In genomic region chr10:1048349-1048731, GRCh38 we compare ENCODE assay signal across 9 cellular contexts. TPM values are rescaled to one million over a fixed set of nuclear protein-coding genes. Genes with fewer than 3 reads are reported as not detected.
A peak's percentile ranks its signal among the peaks of the same experiment; 100 is the strongest.
DNase-seq lines count a peak whose midpoint lies in the region; ATAC-seq and TF ChIP-seq lines count a peak whose summit lies in the region.
"Had no signal": no experiment of that assay in that cellular context is flagged by ENCODE, and none has a peak within 500 bp of the region (broad histone marks: within the 10 kb centered on the region; RNA-seq: fewer than 3 reads in every experiment).

No MANE protein-coding gene starts in this region.

- ATAC-seq in HG03354 (IDR thresholded peaks at IDR 0.05; ENCODE audit: poor library complexity, severe bottlenecking, unreplicated experiment) = peak; percentile 0
- ATAC-seq in activated naive CD4-positive, alpha-beta T cell treated with anti-CD3 and anti-CD28 coated beads, Interleukin-2, amount 50 U/mL, for 72 hours = peak in 1 of 2 donors; percentile 30
- peak; percentile 4 for ATAC-seq in left cardiac atrium
- no peak for ATAC-seq in GM18867 (IDR thresholded peaks at IDR 0.05; ENCODE audit: unreplicated experiment)

- H3K9me3 Mint-ChIP-seq in activated naive CD4-positive, alpha-beta T cell treated with anti-CD3 and anti-CD28 coated beads, Interleukin-2, amount 50 U/mL, for 72 hours = no peaks in the 10 kb centered on the region

- H3K4me3 ChIP-seq in retinal pigment epithelial cell (ENCODE audit: low read length) = peak overlapping the region; percentile 61

- intact Hi-C loops in left cardiac atrium (cut with DNase I) = no loop called here

- H3K36me3 Mint-ChIP-seq in activated naive CD4-positive, alpha-beta T cell treated with anti-CD3 and anti-CD28 coated beads, Interleukin-2, amount 50 U/mL, for 72 hours = peaks cover 22 to 36% of the 10 kb centered on the region in 2 donors

- peak overlapping the region; percentile 91 to 99 for H3K27ac Mint-ChIP-seq in activated naive CD4-positive, alpha-beta T cell treated with anti-CD3 and anti-CD28 coated beads, Interleukin-2, amount 50 U/mL, for 72 hours

- no peak for TF ChIP-seq CTCF in retinal pigment epithelial cell (conservative IDR thresholded peaks at IDR 0.05; ENCODE audit: low read depth, low read length)

- DNase-seq in GDM1 (lab: John Stamatoyannopoulos, UW) (peak; percentile 22), left cardiac atrium (peak; percentile 53), retinal pigment epithelial cell (ENCODE audit: low read depth) (no peak), amniotic stem cell (lab: John Stamatoyannopoulos, UW) (no peak), SHP77 (lab: John Stamatoyannopoulos, UW) (no peak)
- DNase-seq in activated naive CD4-positive, alpha-beta T cell treated with anti-CD3 and anti-CD28 coated beads, Interleukin-2, amount 50 U/mL, for 72 hours (ENCODE audit: low spot score in 2 of 2) = no peak

RNA-seq across cellular contexts. Expression of gene IDI1, which starts 0.6 kb away (rescaled TPM):
- 10 to 100 TPM; 52.6 to 81.1 TPM for total RNA-seq in activated naive CD4-positive, alpha-beta T cell treated with anti-CD3 and anti-CD28 coated beads, Interleukin-2, amount 50 U/mL, for 72 hours
- 10 to 100 TPM; 18.4 to 29.8 TPM for total RNA-seq in left cardiac atrium

RNA-seq across cellular contexts. Expression of gene WDR37, which starts 7.8 kb away (rescaled TPM):
- total RNA-seq in activated naive CD4-positive, alpha-beta T cell treated with anti-CD3 and anti-CD28 coated beads, Interleukin-2, amount 50 U/mL, for 72 hours = 10 to 100 TPM; 21.2 to 31.5 TPM
- total RNA-seq in left cardiac atrium = 10 to 100 TPM; 23.2 to 33.9 TPM

RNA-seq across cellular contexts. Expression of gene IDI2, which starts 22.7 kb away (rescaled TPM):
- not detected for total RNA-seq in activated naive CD4-positive, alpha-beta T cell treated with anti-CD3 and anti-CD28 coated beads, Interleukin-2, amount 50 U/mL, for 72 hours
- total RNA-seq in left cardiac atrium = not detected
- total RNA-seq: T-helper 2 cell treated with Interferon-gamma antibody and Interleukin-4, amounts not matched to agents 100 ng/mL and 5 ng/mL, for 36 hours had no signal

Comparison
In these comparisons a context has a peak if more than half of its experiments do, and no peak if none do; other contexts are left out.
1. DNase-seq: peak in GDM1 (single experiment) and left cardiac atrium (single experiment); none in activated naive CD4-positive, alpha-beta T cell treated with anti-CD3 and anti-CD28 coated beads, Interleukin-2, amount 50 U/mL, for 72 hours (0 of 2), retinal pigment epithelial cell (single experiment), amniotic stem cell (single experiment) and SHP77 (0 of 2).